17 cellular contexts compared by ENCODE assay signal in genomic region chr2:12732663-12733062, GRCh38. TPM values are rescaled to one million over a fixed set of nuclear protein-coding genes. Genes with fewer than 3 reads are reported as not detected.
A peak's percentile ranks its signal among the peaks of the same experiment; 100 is the strongest.
DNase-seq lines count a peak whose midpoint lies in the region; ATAC-seq and TF ChIP-seq lines count a peak whose summit lies in the region.
"Had no signal": no experiment of that assay in that cellular context is flagged by ENCODE, and none has a peak within 500 bp of the region (broad histone marks: within the 10 kb centered on the region; RNA-seq: fewer than 3 reads in every experiment).

No MANE protein-coding gene starts in this region.

- no peaks in the 10 kb centered on the region for H3K27me3 ChIP-seq in heart right ventricle
- no peaks in the 10 kb centered on the region for H3K27me3 ChIP-seq in uterus
- H3K27me3 ChIP-seq: SJCRH30 had no signal

- CTCF ChIA-PET in activated CD8-positive, alpha-beta memory T cell treated with anti-CD3 and anti-CD28 coated beads, Interleukin-2, amount 10 ng/mL, durations not matched to agents 7 days and 5 days (lab: Charles Lee), result no interaction called here

- H3K4me3 ChIP-seq in heart right ventricle, result peak overlapping the region in 1 of 10 donors; percentile 7
- no peak overlapping the region for H3K4me3 ChIP-seq in uterus
- H3K4me3 ChIP-seq: SJCRH30 had no signal

- H3K4me1 Mint-ChIP-seq in activated CD8-positive, alpha-beta memory T cell treated with anti-CD3 and anti-CD28 coated beads, Interleukin-2, amount 10 ng/mL, durations not matched to agents 7 days and 5 days, result peaks cover 30% of the 10 kb centered on the region

- H3K36me3 ChIP-seq in heart right ventricle (peaks cover 0 to 89% (median 41%) of the 10 kb centered on the region in 9 donors), uterus (no peaks in the 10 kb centered on the region)

- H3K9me3 ChIP-seq in heart right ventricle (no peaks in the 10 kb centered on the region), uterus (no peaks in the 10 kb centered on the region)
- H3K9me3 ChIP-seq: SJCRH30 had no signal

- peak; percentile 47 for DNase-seq in activated CD8-positive, alpha-beta memory T cell treated with anti-CD3 and anti-CD28 coated beads for 24 hours
- no peak for DNase-seq in activated CD8-positive, alpha-beta memory T cell treated with anti-CD3 and anti-CD28 coated beads, Interleukin-2, amount 10 ng/mL, durations not matched to agents 7 days and 5 days
- DNase-seq in heart right ventricle, result peak; percentile 66 to 71
- no peak for DNase-seq in sciatic nerve (ENCODE audit: low spot score)
- DNase-seq in uterus, result peak in 1 of 2 donors; percentile 52
- no peak for DNase-seq in NCI-H2196 treated with DMSO at 0.1 percent for 48 hours (lab: John Stamatoyannopoulos, UW; ENCODE audit: unreplicated experiment)
- no peak for DNase-seq in RPMI8226
- DNase-seq in SW 1271 (lab: John Stamatoyannopoulos, UW), result no peak
- DNase-seq: activated CD4-positive, alpha-beta T cell treated with anti-CD3 and anti-CD28 coated beads, Interleukin-2, amount 10 ng/mL, durations not matched to agents 24 days and 14 days; activated naive CD8-positive, alpha-beta T cell treated with anti-CD3 and anti-CD28 coated beads, Interleukin-2, amount 10 ng/mL, durations not matched to agents 7 days and 5 days; activated T-cell treated with anti-CD3 and anti-CD28 coated beads for 4 hours; central memory CD4-positive, alpha-beta T cell; HCEC 1CT; NCI-H1436 treated with DMSO at 0.1 percent for 48 hours; SJCRH30 had no signal

- 12 to 16% methylated on average over 9 of the region's 9 CpGs for WGBS in heart right ventricle, 2 donors

- intact Hi-C loops in heart right ventricle (cut with DNase I), result loop anchor here in 5 of 10 donors (5.0 to 10.0 kb wide), 6 partner anchors 52 to 270 kb away; no protein-coding TSS in a partner anchor
- intact Hi-C loops in sciatic nerve (cut with DNase I), result no loop called here
- intact Hi-C loops in uterus (cut with DNase I; ENCODE audit: low total_unique reads), result no loop called here

- no peaks in the 10 kb centered on the region for H3K27me3 Mint-ChIP-seq in activated CD8-positive, alpha-beta memory T cell treated with anti-CD3 and anti-CD28 coated beads, Interleukin-2, amount 10 ng/mL, durations not matched to agents 7 days and 5 days
- H3K27me3 Mint-ChIP-seq: activated CD4-positive, alpha-beta T cell treated with anti-CD3 and anti-CD28 coated beads, Interleukin-2, amount 10 ng/mL, durations not matched to agents 24 days and 14 days; activated naive CD8-positive, alpha-beta T cell treated with anti-CD3 and anti-CD28 coated beads, Interleukin-2, amount 10 ng/mL, durations not matched to agents 7 days and 5 days had no signal

- H3K4me3 Mint-ChIP-seq in activated CD8-positive, alpha-beta memory T cell treated with anti-CD3 and anti-CD28 coated beads, Interleukin-2, amount 10 ng/mL, durations not matched to agents 7 days and 5 days, result no peak overlapping the region
- H3K4me3 Mint-ChIP-seq: activated CD4-positive, alpha-beta T cell treated with anti-CD3 and anti-CD28 coated beads, Interleukin-2, amount 10 ng/mL, durations not matched to agents 24 days and 14 days; activated naive CD8-positive, alpha-beta T cell treated with anti-CD3 and anti-CD28 coated beads, Interleukin-2, amount 10 ng/mL, durations not matched to agents 7 days and 5 days; nephron had no signal

- no peak for ATAC-seq in activated CD8-positive, alpha-beta memory T cell treated with anti-CD3 and anti-CD28 coated beads, Interleukin-2, amount 10 ng/mL, durations not matched to agents 7 days and 5 days
- ATAC-seq in heart right ventricle (peak; percentile 25 to 85 (median 70)), sciatic nerve (peak; percentile 78)

- H3K36me3 Mint-ChIP-seq in activated CD8-positive, alpha-beta memory T cell treated with anti-CD3 and anti-CD28 coated beads, Interleukin-2, amount 10 ng/mL, durations not matched to agents 7 days and 5 days, result peaks cover 6% of the 10 kb centered on the region

- peaks cover 36 to 100% (median 89%) of the 10 kb centered on the region in 9 donors for H3K4me1 ChIP-seq in heart right ventricle
- H3K4me1 ChIP-seq in uterus, result peaks cover 0 to 4% of the 10 kb centered on the region in 2 donors

- H3K27ac ChIP-seq in heart right ventricle (peak overlapping the region; percentile 4 to 89 (median 78)), uterus (peak overlapping the region; percentile 49 to 61)
- H3K27ac ChIP-seq: C4-2B, SJCRH30 had no signal

- H3K27ac Mint-ChIP-seq in activated CD8-positive, alpha-beta memory T cell treated with anti-CD3 and anti-CD28 coated beads, Interleukin-2, amount 10 ng/mL, durations not matched to agents 7 days and 5 days, result no peak overlapping the region
- H3K27ac Mint-ChIP-seq: activated CD4-positive, alpha-beta T cell treated with anti-CD3 and anti-CD28 coated beads, Interleukin-2, amount 10 ng/mL, durations not matched to agents 24 days and 14 days; activated naive CD8-positive, alpha-beta T cell treated with anti-CD3 and anti-CD28 coated beads, Interleukin-2, amount 10 ng/mL, durations not matched to agents 7 days and 5 days had no signal

- TF ChIP-seq POLR2A in uterus (IDR thresholded peaks at IDR 0.05), result no peak

- no peaks in the 10 kb centered on the region for H3K9me3 Mint-ChIP-seq in activated CD8-positive, alpha-beta memory T cell treated with anti-CD3 and anti-CD28 coated beads, Interleukin-2, amount 10 ng/mL, durations not matched to agents 7 days and 5 days (ENCODE audit: low read depth)
- H3K9me3 Mint-ChIP-seq: activated CD4-positive, alpha-beta T cell treated with anti-CD3 and anti-CD28 coated beads, Interleukin-2, amount 10 ng/mL, durations not matched to agents 24 days and 14 days; activated naive CD8-positive, alpha-beta T cell treated with anti-CD3 and anti-CD28 coated beads, Interleukin-2, amount 10 ng/mL, durations not matched to agents 7 days and 5 days; nephron had no signal

- TF ChIP-seq CTCF in heart right ventricle (IDR thresholded peaks at IDR 0.05) (no peak), uterus (IDR thresholded peaks at IDR 0.05) (no peak)

RNA-seq across cellular contexts. Expression of gene TRIB2, which starts 15.9 kb away (rescaled TPM):
- 10 to 100 TPM; 14.3 to 28.5 TPM for total RNA-seq in activated CD8-positive, alpha-beta memory T cell treated with anti-CD3 and anti-CD28 coated beads, Interleukin-2, amount 10 ng/mL, durations not matched to agents 7 days and 5 days
- total RNA-seq in heart right ventricle, result 10 to 100 TPM; 26.7 to 46.6 (median 36.5) TPM
- polyA plus RNA-seq in heart right ventricle, result 10 to 100 TPM; 31.7 to 57.2 TPM
- 184 TPM for total RNA-seq in sciatic nerve
- 10 to 100 TPM; 23.8 to 83.6 (median 40.1) TPM for total RNA-seq in uterus

Comparison
In these comparisons a context has a peak if more than half of its experiments do, and no peak if none do; other contexts are left out.
1. DNase-seq: peak in activated CD8-positive, alpha-beta memory T cell treated with anti-CD3 and anti-CD28 coated beads for 24 hours (single experiment) and heart right ventricle (2 of 2); none in activated CD8-positive, alpha-beta memory T cell treated with anti-CD3 and anti-CD28 coated beads, Interleukin-2, amount 10 ng/mL, durations not matched to agents 7 days and 5 days (single experiment), sciatic nerve (single experiment), NCI-H2196 treated with DMSO at 0.1 percent for 48 hours (single experiment), RPMI8226 (single experiment) and SW 1271 (0 of 2).